ENCODE assay signal across 9 cellular contexts in the genomic region with DNA sequence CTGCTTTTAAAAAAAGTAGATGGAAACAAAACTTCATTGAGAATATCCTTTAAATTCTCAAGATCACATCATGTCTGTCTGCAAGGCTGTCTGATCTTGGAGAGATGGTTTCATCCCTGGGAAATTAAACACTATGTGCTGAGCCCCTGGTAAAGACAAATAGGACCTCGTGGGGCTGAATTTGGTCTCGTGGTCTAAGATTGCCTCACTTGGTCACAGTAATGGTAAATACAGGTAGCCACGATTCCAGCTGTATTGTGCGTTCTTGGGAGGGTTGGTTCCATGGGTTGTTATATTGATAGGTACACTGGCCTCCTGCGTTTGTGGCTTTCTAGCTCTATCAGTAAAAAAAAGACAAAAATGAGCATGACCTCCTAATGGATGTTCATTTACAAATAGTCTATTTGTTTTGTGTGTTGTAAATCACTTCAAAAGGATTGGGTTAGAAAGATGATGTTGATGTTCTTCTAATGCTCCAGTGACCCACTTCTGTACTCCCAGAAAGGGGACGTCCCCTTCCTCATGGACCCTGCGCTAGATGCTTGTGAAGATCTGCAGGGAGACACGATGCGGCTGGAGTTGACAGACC. TPM values are rescaled to one million over a fixed set of nuclear protein-coding genes. Genes with fewer than 3 reads are reported as not detected.
DNase-seq lines count a peak whose midpoint lies in the region; ATAC-seq lines count a peak whose summit lies in the region.
"Had no signal": no experiment of that assay in that cellular context is flagged by ENCODE, and none has a peak within 500 bp of the region (broad histone marks: within the 10 kb centered on the region; RNA-seq: fewer than 3 reads in every experiment).

No MANE protein-coding gene starts in this region.

- POLR2A ChIA-PET in activated CD8-positive, alpha-beta T cell treated with anti-CD3 and anti-CD28 coated beads, Interleukin-2, amount 10 ng/mL, durations not matched to agents 7 days and 5 days (lab: Charles Lee) = interaction anchor here (2.6 kb wide), 1 partner anchor 95 kb away, joined by 7 read pairs; no protein-coding TSS in a partner anchor

- H3K27ac Mint-ChIP-seq in activated T-cell treated with anti-CD3 and anti-CD28 coated beads, Interleukin-2, amount 50 U/mL, for 24 hours = peak overlapping the region; percentile 87
- no peak overlapping the region for H3K27ac Mint-ChIP-seq in activated CD8-positive, alpha-beta T cell treated with anti-CD3 and anti-CD28 coated beads, Interleukin-2, amount 10 ng/mL, durations not matched to agents 7 days and 5 days

- CTCF ChIA-PET in activated CD8-positive, alpha-beta T cell treated with anti-CD3 and anti-CD28 coated beads, Interleukin-2, amount 10 ng/mL, durations not matched to agents 7 days and 5 days (lab: Charles Lee) = interaction anchor here (1.2 to 2.1 kb wide), 3 partner anchors 9 to 140 kb away, joined by 3 to 9 read pairs (median 4); no protein-coding TSS in a partner anchor

- H3K9me3 ChIP-seq in iPS-20b (ENCODE audit: insufficient read depth, low read depth, low read length) (no peaks in the 10 kb centered on the region), subcutaneous abdominal adipose tissue (ENCODE audit: control insufficient read depth in 5 of 5, low read length in 5 of 5) (no peaks in the 10 kb centered on the region)

- H3K4me1 ChIP-seq in iPS-20b (ENCODE audit: insufficient read depth, low read length) (peaks cover 20% of the 10 kb centered on the region), subcutaneous abdominal adipose tissue (ENCODE audit: control insufficient read depth in 5 of 5, insufficient read depth in 5 of 5, low read length in 5 of 5) (peaks cover 3 to 60% (median 57%) of the 10 kb centered on the region in 5 donors)

- H3K36me3 ChIP-seq in iPS-20b (ENCODE audit: insufficient read depth, low read depth, low read length) (peaks cover 11% of the 10 kb centered on the region), subcutaneous abdominal adipose tissue (ENCODE audit: control insufficient read depth in 5 of 5, insufficient read depth in 5 of 5, low read length in 5 of 5) (peaks cover 0 to 11% (median 9%) of the 10 kb centered on the region in 5 donors)

- no peak overlapping the region for H3K9ac ChIP-seq in iPS-20b (ENCODE audit: low read depth, low read length)
- H3K9ac ChIP-seq in subcutaneous abdominal adipose tissue (ENCODE audit: low read length in 5 of 5) = peak overlapping the region in 2 of 5 donors; percentile 80 to 94

- H3K4me3 Mint-ChIP-seq in activated T-cell treated with anti-CD3 and anti-CD28 coated beads, Interleukin-2, amount 50 U/mL, for 24 hours = peak overlapping the region; percentile 88
- peak overlapping the region; percentile 82 for H3K4me3 Mint-ChIP-seq in activated CD8-positive, alpha-beta T cell treated with anti-CD3 and anti-CD28 coated beads, Interleukin-2, amount 10 ng/mL, durations not matched to agents 7 days and 5 days

- H3K4me1 Mint-ChIP-seq in activated T-cell treated with anti-CD3 and anti-CD28 coated beads, Interleukin-2, amount 50 U/mL, for 24 hours (ENCODE audit: low read depth) = peaks cover 63% of the 10 kb centered on the region
- peaks cover 39% of the 10 kb centered on the region for H3K4me1 Mint-ChIP-seq in activated CD8-positive, alpha-beta T cell treated with anti-CD3 and anti-CD28 coated beads, Interleukin-2, amount 10 ng/mL, durations not matched to agents 7 days and 5 days (ENCODE audit: low read depth)

- H3K9me3 Mint-ChIP-seq in activated T-cell treated with anti-CD3 and anti-CD28 coated beads, Interleukin-2, amount 50 U/mL, for 24 hours = no peaks in the 10 kb centered on the region
- no peaks in the 10 kb centered on the region for H3K9me3 Mint-ChIP-seq in activated CD8-positive, alpha-beta T cell treated with anti-CD3 and anti-CD28 coated beads, Interleukin-2, amount 10 ng/mL, durations not matched to agents 7 days and 5 days (ENCODE audit: insufficient read depth)

- DNase-seq in activated T-cell treated with anti-CD3 and anti-CD28 coated beads, Interleukin-2, amount 50 U/mL, for 24 hours = no peak
- DNase-seq in activated T-cell treated with anti-CD3 and anti-CD28 coated beads for 4 hours (no peak), HT-29 (ENCODE audit: low spot score) (no peak)
- no peak for DNase-seq in activated CD8-positive, alpha-beta T cell treated with anti-CD3 and anti-CD28 coated beads, Interleukin-2, amount 10 ng/mL, durations not matched to agents 7 days and 5 days
- DNase-seq in stimulated activated CD4-positive, alpha-beta T cell treated with anti-CD3 and anti-CD28 coated beads, Interleukin-2, amount 100 ng/mL, for 48 hours = no peak
- DNase-seq: GOT3 had no signal

- H3K27me3 Mint-ChIP-seq in activated T-cell treated with anti-CD3 and anti-CD28 coated beads, Interleukin-2, amount 50 U/mL, for 24 hours = no peaks in the 10 kb centered on the region
- no peaks in the 10 kb centered on the region for H3K27me3 Mint-ChIP-seq in activated CD8-positive, alpha-beta T cell treated with anti-CD3 and anti-CD28 coated beads, Interleukin-2, amount 10 ng/mL, durations not matched to agents 7 days and 5 days (ENCODE audit: low read depth)

- H3K36me3 Mint-ChIP-seq in activated T-cell treated with anti-CD3 and anti-CD28 coated beads, Interleukin-2, amount 50 U/mL, for 24 hours (ENCODE audit: low read depth) = peaks cover 48% of the 10 kb centered on the region
- peaks cover 27% of the 10 kb centered on the region for H3K36me3 Mint-ChIP-seq in activated CD8-positive, alpha-beta T cell treated with anti-CD3 and anti-CD28 coated beads, Interleukin-2, amount 10 ng/mL, durations not matched to agents 7 days and 5 days (ENCODE audit: low read depth)

- peak overlapping the region; percentile 93 for H3K4me3 ChIP-seq in iPS-20b (ENCODE audit: low read length)
- H3K4me3 ChIP-seq in subcutaneous abdominal adipose tissue (ENCODE audit: low read depth in 1 of 5, low read length in 5 of 5) = peak overlapping the region in 4 of 5 donors; percentile 18 to 90 (median 80)

- H3K27ac ChIP-seq in iPS-20b (ENCODE audit: low read length) = no peak overlapping the region
- H3K27ac ChIP-seq in subcutaneous abdominal adipose tissue (ENCODE audit: low read depth, low read length) = peak overlapping the region; percentile 83

- peaks cover 14% of the 10 kb centered on the region for H3K27me3 ChIP-seq in iPS-20b (ENCODE audit: insufficient read depth, low read length)
- H3K27me3 ChIP-seq in subcutaneous abdominal adipose tissue (ENCODE audit: control insufficient read depth in 5 of 5, insufficient read depth in 4 of 5, low read length in 5 of 5) = no peaks in the 10 kb centered on the region

- no peak for ATAC-seq in activated CD8-positive, alpha-beta T cell treated with anti-CD3 and anti-CD28 coated beads, Interleukin-2, amount 10 ng/mL, durations not matched to agents 7 days and 5 days
- no peak for ATAC-seq in GM21717 (IDR thresholded peaks at IDR 0.05; ENCODE audit: unreplicated experiment)

RNA-seq across cellular contexts. Expression of gene CEBPG, which starts 1.7 kb away (rescaled TPM):
- total RNA-seq in activated CD8-positive, alpha-beta T cell treated with anti-CD3 and anti-CD28 coated beads, Interleukin-2, amount 10 ng/mL, durations not matched to agents 7 days and 5 days = 10 to 100 TPM; 19.6 to 20.6 TPM
- total RNA-seq in HT-29 (2014; rRNA removed; shearing (Covaris generic)) = 35.9 and 37.4 TPM in 2 replicates
